ENCODE assay signal across 18 cellular contexts in genomic region chr1:61278966-61279365, GRCh38.
A peak's percentile ranks its signal among the peaks of the same experiment; 100 is the strongest.
DNase-seq lines count a peak whose midpoint lies in the region; FAIRE-seq and TF ChIP-seq lines count a peak whose summit lies in the region.
"Had no signal": no experiment of that assay in that cellular context is flagged by ENCODE, and none has a peak within 500 bp of the region (broad histone marks: within the 10 kb centered on the region; RNA-seq: fewer than 3 reads in every experiment).

No MANE protein-coding gene starts in this region.

- H3K27me3 ChIP-seq in ascending aorta (no peaks in the 10 kb centered on the region), endothelial cell of umbilical vein (ENCODE audit: control insufficient read depth in 2 of 2, insufficient read depth in 2 of 2, low read length in 2 of 2) (no peaks in the 10 kb centered on the region), rectal smooth muscle tissue (ENCODE audit: control insufficient read depth, insufficient read depth, low read length) (no peaks in the 10 kb centered on the region), tibial artery (no peaks in the 10 kb centered on the region)

- H3K4me3 ChIP-seq in ascending aorta = no peak overlapping the region
- H3K4me3 ChIP-seq in endothelial cell of umbilical vein (replicated peaks in 1 of 3; ENCODE audit: insufficient read depth in 1 of 3, low read depth in 1 of 3, low read length in 3 of 3) = no peak overlapping the region
- no peak overlapping the region for H3K4me3 ChIP-seq in rectal smooth muscle tissue (ENCODE audit: low read length)
- no peak overlapping the region for H3K4me3 ChIP-seq in tibial artery

- H3K4me1 ChIP-seq in ascending aorta = peaks cover 0 to 27% of the 10 kb centered on the region in 2 donors
- no peaks in the 10 kb centered on the region for H3K4me1 ChIP-seq in endothelial cell of umbilical vein (ENCODE audit: control insufficient read depth, extremely low read depth, insufficient read depth, low read length)
- H3K4me1 ChIP-seq in rectal smooth muscle tissue (ENCODE audit: control insufficient read depth, insufficient read depth, low read length) = peaks cover 10% of the 10 kb centered on the region
- peaks cover 0 to 85% (median 27%) of the 10 kb centered on the region in 4 donors for H3K4me1 ChIP-seq in tibial artery

- H3K27ac ChIP-seq in ascending aorta (peak overlapping the region; percentile 68 to 76), endothelial cell of umbilical vein (ENCODE audit: insufficient read depth, low read depth, low read length) (no peak overlapping the region), rectal smooth muscle tissue (ENCODE audit: low read depth, low read length) (peak overlapping the region; percentile 63), tibial artery (peak overlapping the region; percentile 60 to 80)
- H3K27ac ChIP-seq: C4-2B had no signal

- H3K9ac ChIP-seq in endothelial cell of umbilical vein (replicated peaks; ENCODE audit: extremely low read depth, insufficient read depth, low read length) (no peak overlapping the region), rectal smooth muscle tissue (ENCODE audit: low read length) (no peak overlapping the region)

- no peak overlapping the region for H3K4me2 ChIP-seq in endothelial cell of umbilical vein (ENCODE audit: insufficient read depth, low read length)

- no peaks in the 10 kb centered on the region for H3K79me2 ChIP-seq in endothelial cell of umbilical vein (ENCODE audit: control insufficient read depth, insufficient read depth, low read length)

- dilution Hi-C loops in endothelial cell of umbilical vein (cut with MboI; ENCODE audit: extremely low pct_ligation_motif_present, low sequenced_read_pairs) = no loop called here

- no peaks in the 10 kb centered on the region for H3K9me1 ChIP-seq in endothelial cell of umbilical vein (replicated peaks; ENCODE audit: control insufficient read depth, extremely low read depth, insufficient read depth, low read length)

- no TSS peak for BruUV-seq in endothelial cell of umbilical vein (replicated peaks; lab: Mats Ljungman, UMichigan)

- no peak for DNase-seq in ascending aorta (ENCODE audit: low spot score in 2 of 2)
- peak; percentile 47 for DNase-seq in endothelial cell of umbilical vein (ENCODE audit: low read depth, low spot score)
- DNase-seq in tibial artery = no peak
- no peak for DNase-seq in effector CD4-positive, alpha-beta T cell
- no peak for DNase-seq in HUDEP-2 (lab: John Stamatoyannopoulos, UW; ENCODE audit: unreplicated experiment in 76 of 76)
- no peak for DNase-seq in epidermal melanocyte (ENCODE audit: insufficient read length, low spot score)
- DNase-seq: AML-193, DND-41, H9, KG1, NCI-H1105 treated with DMSO at 0.1 percent for 48 hours, NCI-H1694 treated with DMSO at 0.1 percent for 48 hours, NCI-H510A treated with DMSO at 0.1 percent for 48 hours, NCI-H774, SHP77 treated with DMSO at 0.1 percent for 48 hours had no signal

- no peak overlapping the region for H2AFZ ChIP-seq in endothelial cell of umbilical vein (ENCODE audit: low read depth, low read length)

- H3K9me3 ChIP-seq in ascending aorta (no peaks in the 10 kb centered on the region), endothelial cell of umbilical vein (replicated peaks; ENCODE audit: control insufficient read depth, insufficient read depth, low read length) (no peaks in the 10 kb centered on the region), tibial artery (no peaks in the 10 kb centered on the region)

- CTCF ChIA-PET in endothelial cell of umbilical vein (lab: Charles Lee) = no interaction called here

- POLR2A ChIA-PET in endothelial cell of umbilical vein (lab: Charles Lee) = no interaction called here

- TF ChIP-seq CTCF in ascending aorta (IDR thresholded peaks at IDR 0.05) (no peak), endothelial cell of umbilical vein (IDR thresholded peaks at IDR 0.05; ENCODE audit: extremely low read depth in 1 of 2, insufficient read depth in 1 of 2, low read depth in 1 of 2, low read length in 2 of 2) (no peak), tibial artery (IDR thresholded peaks at IDR 0.05) (no peak)

- intact Hi-C loops in ascending aorta (cut with DNase I) (loop anchor here (5.0 kb wide), 5 partner anchors 37 to 227 kb away; partner anchors contain the start of gene NFIA), endothelial cell of umbilical vein (cut with micrococcal nuclease) (no loop called here), tibial artery (cut with DNase I; ENCODE audit: low total_unique reads) (no loop called here)

- H3K36me3 ChIP-seq in ascending aorta = no peaks in the 10 kb centered on the region
- no peaks in the 10 kb centered on the region for H3K36me3 ChIP-seq in endothelial cell of umbilical vein (ENCODE audit: control insufficient read depth in 2 of 2, extremely low read depth in 1 of 2, insufficient read depth in 2 of 2, low read length in 2 of 2)
- H3K36me3 ChIP-seq in rectal smooth muscle tissue (ENCODE audit: control insufficient read depth, insufficient read depth, low read length) = no peaks in the 10 kb centered on the region
- H3K36me3 ChIP-seq in tibial artery = no peaks in the 10 kb centered on the region

- TF ChIP-seq POLR2A in endothelial cell of umbilical vein (IDR thresholded peaks at IDR 0.05; ENCODE audit: low read depth, low read length) = no peak

- FAIRE-seq in endothelial cell of umbilical vein (lab: Jason Lieb, UNC) = no peak
- FAIRE-seq: G401.6 had no signal

- H4K20me1 ChIP-seq in endothelial cell of umbilical vein (replicated peaks; ENCODE audit: control insufficient read depth, extremely low read depth, insufficient read depth, low read length) = no peaks in the 10 kb centered on the region

TF ChIP-seq in endothelial cell of umbilical vein, 7 proteins besides CTCF, POLR2A, EP300 and RAD21:
- TF ChIP-seq JUN (IDR thresholded peaks at IDR 0.05; ENCODE audit: borderline replicate concordance, insufficient read depth, insufficient read length, low read depth) (no peak), FOS (IDR thresholded peaks at IDR 0.05; ENCODE audit: borderline replicate concordance, insufficient read depth, low read length) (no peak), MYC (IDR thresholded peaks at IDR 0.05; ENCODE audit: low read depth, low read length) (no peak), POLR2AphosphoS5 (IDR thresholded peaks at IDR 0.05; ENCODE audit: insufficient read depth, low read depth, low read length) (no peak), EZH2 (IDR thresholded peaks at IDR 0.05; ENCODE audit: borderline replicate concordance, low read depth, low read length, severe bottlenecking) (no peak), GATA2 (IDR thresholded peaks at IDR 0.05; ENCODE audit: insufficient read depth, insufficient read length, low read depth, low read length) (no peak), MAX (IDR thresholded peaks at IDR 0.05; ENCODE audit: insufficient read depth, insufficient read length) (no peak)
